29 cellular contexts compared by ENCODE assay signal in genomic region chr2:220930542-220931076, GRCh38.
"Had no signal": no experiment of that assay in that cellular context is flagged by ENCODE, and none has a peak within 500 bp of the region (broad histone marks: within the 10 kb centered on the region; RNA-seq: fewer than 3 reads in every experiment).

No MANE protein-coding gene starts in this region.

- H3K27me3 ChIP-seq: adrenal gland, body of pancreas, MG63, Peyer's patch, SJSA1 had no signal

- H3K4me3 ChIP-seq: adrenal gland, body of pancreas, MG63, Peyer's patch, SJSA1 had no signal

- H3K27me3 Mint-ChIP-seq: activated CD4-positive, alpha-beta T cell treated with anti-CD3 and anti-CD28 coated beads, Interleukin-2, amount 10 ng/mL, durations not matched to agents 24 days and 14 days; activated CD8-positive, alpha-beta memory T cell treated with anti-CD3 and anti-CD28 coated beads, Interleukin-2, amount 10 ng/mL, durations not matched to agents 7 days and 5 days; activated naive CD4-positive, alpha-beta T cell treated with anti-CD3 and anti-CD28 coated beads, Interleukin-2, amount 10 ng/mL, durations not matched to agents 7 days and 5 days; activated naive CD8-positive, alpha-beta T cell treated with anti-CD3 and anti-CD28 coated beads for 36 hours had no signal

- H3K4me3 Mint-ChIP-seq: activated CD4-positive, alpha-beta T cell treated with anti-CD3 and anti-CD28 coated beads, Interleukin-2, amount 10 ng/mL, durations not matched to agents 24 days and 14 days; activated CD8-positive, alpha-beta memory T cell treated with anti-CD3 and anti-CD28 coated beads, Interleukin-2, amount 10 ng/mL, durations not matched to agents 7 days and 5 days; activated naive CD4-positive, alpha-beta T cell treated with anti-CD3 and anti-CD28 coated beads, Interleukin-2, amount 10 ng/mL, durations not matched to agents 7 days and 5 days; activated naive CD8-positive, alpha-beta T cell treated with anti-CD3 and anti-CD28 coated beads for 36 hours; activated T-cell treated with anti-CD3 and anti-CD28 coated beads, Interleukin-2, amount 50 U/mL, for 4 hours had no signal

- DNase-seq: activated CD4-positive, alpha-beta T cell treated with anti-CD3 and anti-CD28 coated beads for 1 hour; activated CD4-positive, alpha-beta T cell treated with anti-CD3 and anti-CD28 coated beads, Interleukin-2, amount 10 ng/mL, durations not matched to agents 24 days and 14 days; activated CD4-positive, alpha-beta T cell treated with anti-CD3 and anti-CD28 coated beads, Interleukin-2, amount 50 U/mL, for 48 hours; activated CD8-positive, alpha-beta memory T cell treated with anti-CD3 and anti-CD28 coated beads, Interleukin-2, amount 10 ng/mL, durations not matched to agents 7 days and 5 days; activated gamma-delta T cell treated with Interleukin-2 at 50 U/mL for 16 hours; activated naive CD4-positive, alpha-beta T cell treated with anti-CD3 and anti-CD28 coated beads, Interleukin-2, amount 10 ng/mL, durations not matched to agents 7 days and 5 days; activated naive CD8-positive, alpha-beta T cell treated with anti-CD3 and anti-CD28 coated beads for 36 hours; activated T-cell treated with anti-CD3 and anti-CD28 coated beads, Interleukin-2, amount 50 U/mL, for 4 hours; adrenal gland; anterior cingulate cortex; body of pancreas; central memory CD4-positive, alpha-beta T cell; MG63; NCI-H1092 treated with DMSO at 0.1 percent for 48 hours; NCI-H1417 treated with DMSO at 0.1 percent for 48 hours; NCI-H1694; NCI-H2029; NCI-H2107; NCI-H2171 treated with DMSO at 0.1 percent for 48 hours; NCI-H226; NCI-H526; NK-92 treated with Interleukin-12 subunit alpha and Interleukin-12 subunit beta, amount 100 ng/mL, for 24 hours; OCI-M1; Peyer's patch; Right ventricle myocardium superior; SW 1271 had no signal

- H3K4me1 Mint-ChIP-seq: activated CD4-positive, alpha-beta T cell treated with anti-CD3 and anti-CD28 coated beads, Interleukin-2, amount 10 ng/mL, durations not matched to agents 24 days and 14 days; activated naive CD4-positive, alpha-beta T cell treated with anti-CD3 and anti-CD28 coated beads, Interleukin-2, amount 10 ng/mL, durations not matched to agents 7 days and 5 days; activated naive CD8-positive, alpha-beta T cell treated with anti-CD3 and anti-CD28 coated beads for 36 hours had no signal

- H3K4me1 ChIP-seq: adrenal gland, body of pancreas, SJSA1 had no signal

- H3K36me3 ChIP-seq: adrenal gland, MG63, Peyer's patch, SJSA1 had no signal

- H3K9me3 ChIP-seq: body of pancreas had no signal

- ATAC-seq: activated CD8-positive, alpha-beta memory T cell treated with anti-CD3 and anti-CD28 coated beads, Interleukin-2, amount 10 ng/mL, durations not matched to agents 7 days and 5 days; activated T-cell treated with anti-CD3 and anti-CD28 coated beads, Interleukin-2, amount 50 U/mL, for 4 hours; body of pancreas; SK-N-SH treated with all-trans-retinoic acid at 6 μM for 48 hours had no signal

- H3K27ac ChIP-seq: adrenal gland, body of pancreas, Peyer's patch, RWPE1, SJSA1 had no signal

- H3K36me3 Mint-ChIP-seq: activated naive CD4-positive, alpha-beta T cell treated with anti-CD3 and anti-CD28 coated beads, Interleukin-2, amount 10 ng/mL, durations not matched to agents 7 days and 5 days had no signal

- H3K27ac Mint-ChIP-seq: activated CD4-positive, alpha-beta T cell treated with anti-CD3 and anti-CD28 coated beads, Interleukin-2, amount 10 ng/mL, durations not matched to agents 24 days and 14 days; activated CD8-positive, alpha-beta memory T cell treated with anti-CD3 and anti-CD28 coated beads, Interleukin-2, amount 10 ng/mL, durations not matched to agents 7 days and 5 days; activated naive CD4-positive, alpha-beta T cell treated with anti-CD3 and anti-CD28 coated beads, Interleukin-2, amount 10 ng/mL, durations not matched to agents 7 days and 5 days; activated naive CD8-positive, alpha-beta T cell treated with anti-CD3 and anti-CD28 coated beads for 36 hours had no signal
